Comparison of ENCODE assay signal across 8 cellular contexts in genomic region chr13:31012285-31013024, GRCh38.
A peak's percentile ranks its signal among the peaks of the same experiment; 100 is the strongest.
DNase-seq lines count a peak whose midpoint lies in the region; ATAC-seq, FAIRE-seq and TF ChIP-seq lines count a peak whose summit lies in the region.

No MANE protein-coding gene starts in this region.

- H3K4ac ChIP-seq in H1 (replicated peaks; ENCODE audit: insufficient read length, low read depth, low read length), result no peak overlapping the region

- H3K36me3 Mint-ChIP-seq in type B pancreatic cell, result no peaks in the 10 kb centered on the region

- no peaks in the 10 kb centered on the region for H4K20me1 ChIP-seq in H1 (replicated peaks in 1 of 2; ENCODE audit: control insufficient read depth in 1 of 2, insufficient read depth in 2 of 2, low read length in 2 of 2)

- H3K36me3 ChIP-seq in H1 (ENCODE audit: control insufficient read depth in 2 of 4, insufficient read depth in 4 of 4, low read length in 3 of 4), result no peaks in the 10 kb centered on the region

- H3K18ac ChIP-seq in H1 (ENCODE audit: extremely low read depth, low read length), result 0 out of 2 replicates have a peak overlapping the region, but pooled peaks have one; percentile 38

- CTCF ChIA-PET in H1 (lab: Charles Lee; ENCODE audit: partially characterized antibody), result interaction anchor here (1.0 to 3.9 kb wide), 9 partner anchors 10 to 78 kb away, joined by 3 to 21 read pairs (median 4); no protein-coding TSS in a partner anchor

- no peak overlapping the region for H2BK15ac ChIP-seq in H1 (ENCODE audit: low read length)

- no peak overlapping the region for H2BK5ac ChIP-seq in H1 (ENCODE audit: low read depth, low read length)

- H3K23ac ChIP-seq in H1 (ENCODE audit: insufficient read length), result no peak overlapping the region

- no peak for ATAC-seq in stimulated activated naive CD8-positive, alpha-beta T cell treated with anti-CD3 and anti-CD28 coated beads, Interleukin-15, amount 100 ng/mL, for 72 hours

- H3K4me1 Mint-ChIP-seq in type B pancreatic cell (ENCODE audit: unreplicated experiment), result peaks cover 35% of the 10 kb centered on the region
- H3K4me1 Mint-ChIP-seq in stimulated activated naive CD8-positive, alpha-beta T cell treated with anti-CD3 and anti-CD28 coated beads, Interleukin-15, amount 100 ng/mL, for 72 hours, result peaks cover 16% of the 10 kb centered on the region

- TF ChIP-seq CTCF in H1 (IDR thresholded peaks at IDR 0.05; ENCODE audit: control extremely low read depth in 1 of 3, insufficient read depth in 1 of 3, low read depth in 1 of 3, low read length in 3 of 3) (peak in 2 of 3 experiments; percentile 20 to 41; a peak in 2 of 4 replicates), type B pancreatic cell (conservative IDR thresholded peaks at IDR 0.05) (peak; percentile 61)

- H3K9me3 ChIP-seq in H1 (ENCODE audit: insufficient read depth in 2 of 2, low read depth in 1 of 2, low read length in 1 of 2), result no peaks in the 10 kb centered on the region

- H3K27ac ChIP-seq in H1 (ENCODE audit: low read depth, low read length), result no peak overlapping the region

- H2BK12ac ChIP-seq in H1 (ENCODE audit: low read depth, low read length), result no peak overlapping the region

- no peaks in the 10 kb centered on the region for H3K27me3 ChIP-seq in H1 (replicated peaks in 1 of 4; ENCODE audit: control insufficient read depth in 3 of 4, extremely low read depth in 1 of 4, insufficient read depth in 3 of 4, low read length in 3 of 4)

- no peak overlapping the region for H3K9ac ChIP-seq in H1 (replicated peaks in 1 of 4; ENCODE audit: extremely low read depth in 1 of 4, low read depth in 3 of 4, low read length in 3 of 4)

- no peak overlapping the region for H3K27ac Mint-ChIP-seq in type B pancreatic cell
- H3K27ac Mint-ChIP-seq in stimulated activated naive CD8-positive, alpha-beta T cell treated with anti-CD3 and anti-CD28 coated beads, Interleukin-15, amount 100 ng/mL, for 72 hours, result no peak overlapping the region

- H4K8ac ChIP-seq in H1 (ENCODE audit: extremely low read depth, insufficient read depth, low read length), result no peak overlapping the region

- H4K5ac ChIP-seq in H1 (ENCODE audit: insufficient read length, low read depth, low read length), result no peak overlapping the region

- no peak overlapping the region for H3K14ac ChIP-seq in H1 (ENCODE audit: insufficient read length)

- peaks cover 14% of the 10 kb centered on the region for H3K27me3 Mint-ChIP-seq in type B pancreatic cell
- peaks cover 79% of the 10 kb centered on the region for H3K27me3 Mint-ChIP-seq in stimulated activated naive CD8-positive, alpha-beta T cell treated with anti-CD3 and anti-CD28 coated beads, Interleukin-15, amount 100 ng/mL, for 72 hours

- peak; percentile 65 to 68 for TF ChIP-seq RAD21 in H1 (IDR thresholded peaks at IDR 0.05 in 1 of 2, conservative IDR thresholded peaks at IDR 0.05 in 1 of 2; ENCODE audit: low read depth in 2 of 2, low read length in 2 of 2)

- FAIRE-seq in H1 (lab: Jason Lieb, UNC), result no peak

- H3K4me3 ChIP-seq in H1 (ENCODE audit: extremely low read depth in 1 of 4, insufficient read depth in 2 of 4, low read depth in 3 of 4, low read length in 4 of 4), result no peak overlapping the region

- H3K79me1 ChIP-seq in H1 (ENCODE audit: low read depth, low read length), result no peaks in the 10 kb centered on the region

- TF ChIP-seq POLR2A in H1 (IDR thresholded peaks at IDR 0.05; ENCODE audit: control extremely low read depth in 1 of 2, low read depth in 2 of 2, low read length in 2 of 2), result no peak

- no peak overlapping the region for H2BK120ac ChIP-seq in H1 (replicated peaks; ENCODE audit: low read depth, low read length)

- H3K56ac ChIP-seq in H1 (replicated peaks; ENCODE audit: insufficient read length, low read depth, low read length), result no peak overlapping the region

- TF ChIP-seq EP300 in H1 (IDR thresholded peaks at IDR 0.05; ENCODE audit: borderline replicate concordance in 1 of 2, low read depth in 2 of 2, low read length in 2 of 2), result no peak

- H2BK20ac ChIP-seq in H1 (ENCODE audit: low read length), result peak overlapping the region; percentile 48; the same call in 1 of the 2 replicates

- H3K23me2 ChIP-seq in H1 (ENCODE audit: low read depth, low read length), result no peaks in the 10 kb centered on the region

- peak overlapping the region in 1 of 2 experiments; percentile 43; a peak in 1 of 4 replicates for H3K4me2 ChIP-seq in H1 (ENCODE audit: insufficient read depth in 1 of 2, low read depth in 2 of 2, low read length in 2 of 2)

- peak overlapping the region; percentile 10 for H3K4me3 Mint-ChIP-seq in type B pancreatic cell
- H3K4me3 Mint-ChIP-seq in stimulated activated naive CD8-positive, alpha-beta T cell treated with anti-CD3 and anti-CD28 coated beads, Interleukin-15, amount 100 ng/mL, for 72 hours, result no peak overlapping the region

- no peak overlapping the region for H2AK5ac ChIP-seq in H1 (ENCODE audit: low read depth, low read length)

- no peaks in the 10 kb centered on the region for H3K9me3 Mint-ChIP-seq in type B pancreatic cell
- no peaks in the 10 kb centered on the region for H3K9me3 Mint-ChIP-seq in stimulated activated naive CD8-positive, alpha-beta T cell treated with anti-CD3 and anti-CD28 coated beads, Interleukin-15, amount 100 ng/mL, for 72 hours

- no peaks in the 10 kb centered on the region for H3K79me2 ChIP-seq in H1 (ENCODE audit: control insufficient read depth in 1 of 2, insufficient read depth in 2 of 2, low read length in 2 of 2)

- peaks cover 2 to 13% (median 9%) of the 10 kb centered on the region in 4 experiments; a peak in 5 of 7 replicates for H3K4me1 ChIP-seq in H1 (replicated peaks in 1 of 4; ENCODE audit: control insufficient read depth in 3 of 4, insufficient read depth in 4 of 4, low read length in 3 of 4)

- 48% methylated on average over 6 of the region's 6 CpGs; no CpG with 5 or more reads in 1 of the 2 experiments for WGBS in H1 (ENCODE audit: extremely low coverage in 1 of 2, insufficient coverage in 1 of 2, insufficient read length in 1 of 2, insufficient replicate concordance in 2 of 2, low coverage in 1 of 2, low lambda C conversion rate in 2 of 2, missing lambda C conversion rate in 1 of 2), 2 experiments

- no peak overlapping the region for H2AFZ ChIP-seq in H1 (ENCODE audit: low read length)

- DNase-seq in SIG-M5 treated with dmso at 0.1 percent for 504 hours (lab: John Stamatoyannopoulos, UW; ENCODE audit: unreplicated experiment), result peak; percentile 19
- DNase-seq in SIG-M5 (lab: John Stamatoyannopoulos, UW), result no peak
- peak; percentile 74 for DNase-seq in NCI-H1694 treated with DMSO at 0.1 percent for 48 hours (lab: John Stamatoyannopoulos, UW)
- no peak for DNase-seq in H1 (ENCODE audit: low read depth in 1 of 2, low spot score in 2 of 2)
- DNase-seq in type B pancreatic cell (ENCODE audit: extremely low spot score, unreplicated experiment), result no peak
- no peak for DNase-seq in stimulated activated CD4-positive, alpha-beta T cell treated with anti-CD3 and anti-CD28 coated beads, Interleukin-4, amount 100 ng/mL, for 4 hours
- no peak for DNase-seq in NCI-H446 treated with DMSO at 0.1 percent for 48 hours (lab: John Stamatoyannopoulos, UW)
- DNase-seq in stimulated activated naive CD8-positive, alpha-beta T cell treated with anti-CD3 and anti-CD28 coated beads, Interleukin-15, amount 100 ng/mL, for 72 hours, result no peak

- H4K91ac ChIP-seq in H1 (replicated peaks; ENCODE audit: insufficient read length, low read length), result no peak overlapping the region

- POLR2A ChIA-PET in H1 (lab: Charles Lee; ENCODE audit: partially characterized antibody), result no interaction called here

TF ChIP-seq in H1, 55 proteins besides CTCF, POLR2A, EP300 and RAD21:
- TF ChIP-seq SP4 (IDR thresholded peaks at IDR 0.05; ENCODE audit: low read length), result no peak
- no peak for TF ChIP-seq BRCA1 (IDR thresholded peaks at IDR 0.05; ENCODE audit: low read depth, low read length)
- no peak for TF ChIP-seq GABPA (IDR thresholded peaks at IDR 0.05; ENCODE audit: borderline replicate concordance, insufficient read depth, low read length)
- TF ChIP-seq RBBP5 (IDR thresholded peaks at IDR 0.05; ENCODE audit: borderline replicate concordance, low read depth, low read length), result no peak
TF ChIP-seq in H1: peak in this region for 0.

Comparison
In these comparisons a context has a peak if more than half of its experiments do, and no peak if none do; other contexts are left out.
1. DNase-seq: peak in SIG-M5 treated with dmso at 0.1 percent for 504 hours (single experiment) and NCI-H1694 treated with DMSO at 0.1 percent for 48 hours (single experiment); none in SIG-M5 (single experiment), H1 (0 of 2), type B pancreatic cell (single experiment), stimulated activated CD4-positive, alpha-beta T cell treated with anti-CD3 and anti-CD28 coated beads, Interleukin-4, amount 100 ng/mL, for 4 hours (0 of 2), NCI-H446 treated with DMSO at 0.1 percent for 48 hours (single experiment) and stimulated activated naive CD8-positive, alpha-beta T cell treated with anti-CD3 and anti-CD28 coated beads, Interleukin-15, amount 100 ng/mL, for 72 hours (0 of 2).